In genomic region chr7:110724811-110725210, GRCh38 we compare ENCODE assay signal across 3 cellular contexts.
"Had no signal": no experiment of that assay in that cellular context is flagged by ENCODE, and none has a peak within 500 bp of the region (broad histone marks: within the 10 kb centered on the region; RNA-seq: fewer than 3 reads in every experiment).

No MANE protein-coding gene starts in this region.

- DNase-seq: GDM1, GF-D8 had no signal

- H3K4me3 ChIP-seq: GM12878 had no signal
